In genomic region chr16:22355487-22355908, GRCh38 we compare ENCODE assay signal across 1 cellular context.
TF ChIP-seq lines count a peak whose summit lies in the region.

No MANE protein-coding gene starts in this region.

TF ChIP-seq in GM12878, 131 proteins besides CTCF, POLR2A, EP300 and RAD21 (continued from another document and continues in another):
- TF ChIP-seq WRNIP1 (IDR thresholded peaks at IDR 0.05; ENCODE audit: borderline replicate concordance, low read depth, low read length): no peak
- TF ChIP-seq MXI1 (IDR thresholded peaks at IDR 0.05; ENCODE audit: low read depth, low read length): no peak
- no peak for TF ChIP-seq SMARCA5 (IDR thresholded peaks at IDR 0.05)
- no peak for TF ChIP-seq HDAC2 (IDR thresholded peaks at IDR 0.05)
- TF ChIP-seq IRF4 (IDR thresholded peaks at IDR 0.05; ENCODE audit: low read depth, low read length): no peak
- TF ChIP-seq, protein P1, sequence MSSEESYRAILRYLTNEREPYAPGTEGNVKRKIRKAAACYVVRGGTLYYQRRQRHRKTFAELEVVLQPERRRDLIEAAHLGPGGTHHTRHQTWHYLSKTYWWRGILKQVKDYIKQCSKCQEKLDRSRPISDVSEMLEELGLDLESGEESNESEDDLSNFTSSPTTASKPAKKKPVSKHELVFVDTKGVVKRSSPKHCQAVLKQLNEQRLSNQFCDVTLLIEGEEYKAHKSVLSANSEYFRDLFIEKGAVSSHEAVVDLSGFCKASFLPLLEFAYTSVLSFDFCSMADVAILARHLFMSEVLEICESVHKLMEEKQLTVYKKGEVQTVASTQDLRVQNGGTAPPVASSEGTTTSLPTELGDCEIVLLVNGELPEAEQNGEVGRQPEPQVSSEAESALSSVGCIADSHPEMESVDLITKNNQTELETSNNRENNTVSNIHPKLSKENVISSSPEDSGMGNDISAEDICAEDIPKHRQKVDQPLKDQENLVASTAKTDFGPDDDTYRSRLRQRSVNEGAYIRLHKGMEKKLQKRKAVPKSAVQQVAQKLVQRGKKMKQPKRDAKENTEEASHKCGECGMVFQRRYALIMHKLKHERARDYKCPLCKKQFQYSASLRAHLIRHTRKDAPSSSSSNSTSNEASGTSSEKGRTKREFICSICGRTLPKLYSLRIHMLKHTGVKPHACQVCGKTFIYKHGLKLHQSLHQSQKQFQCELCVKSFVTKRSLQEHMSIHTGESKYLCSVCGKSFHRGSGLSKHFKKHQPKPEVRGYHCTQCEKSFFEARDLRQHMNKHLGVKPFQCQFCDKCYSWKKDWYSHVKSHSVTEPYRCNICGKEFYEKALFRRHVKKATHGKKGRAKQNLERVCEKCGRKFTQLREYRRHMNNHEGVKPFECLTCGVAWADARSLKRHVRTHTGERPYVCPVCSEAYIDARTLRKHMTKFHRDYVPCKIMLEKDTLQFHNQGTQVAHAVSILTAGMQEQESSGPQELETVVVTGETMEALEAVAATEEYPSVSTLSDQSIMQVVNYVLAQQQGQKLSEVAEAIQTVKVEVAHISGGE (CRISPR knock-in tag; IDR thresholded peaks at IDR 0.05): peak; percentile 60
- no peak; the same call in 1 of the 2 replicates for TF ChIP-seq ESRRA (IDR thresholded peaks at IDR 0.05; ENCODE audit: low read length)
- TF ChIP-seq ZZZ3 (IDR thresholded peaks at IDR 0.05; ENCODE audit: control insufficient read depth, insufficient read length, low read depth): no peak
- no peak for TF ChIP-seq SUZ12 (IDR thresholded peaks at IDR 0.05; ENCODE audit: unreplicated experiment)
- TF ChIP-seq ZNF592 (IDR thresholded peaks at IDR 0.05): peak; percentile 100
- TF ChIP-seq, protein P2, sequence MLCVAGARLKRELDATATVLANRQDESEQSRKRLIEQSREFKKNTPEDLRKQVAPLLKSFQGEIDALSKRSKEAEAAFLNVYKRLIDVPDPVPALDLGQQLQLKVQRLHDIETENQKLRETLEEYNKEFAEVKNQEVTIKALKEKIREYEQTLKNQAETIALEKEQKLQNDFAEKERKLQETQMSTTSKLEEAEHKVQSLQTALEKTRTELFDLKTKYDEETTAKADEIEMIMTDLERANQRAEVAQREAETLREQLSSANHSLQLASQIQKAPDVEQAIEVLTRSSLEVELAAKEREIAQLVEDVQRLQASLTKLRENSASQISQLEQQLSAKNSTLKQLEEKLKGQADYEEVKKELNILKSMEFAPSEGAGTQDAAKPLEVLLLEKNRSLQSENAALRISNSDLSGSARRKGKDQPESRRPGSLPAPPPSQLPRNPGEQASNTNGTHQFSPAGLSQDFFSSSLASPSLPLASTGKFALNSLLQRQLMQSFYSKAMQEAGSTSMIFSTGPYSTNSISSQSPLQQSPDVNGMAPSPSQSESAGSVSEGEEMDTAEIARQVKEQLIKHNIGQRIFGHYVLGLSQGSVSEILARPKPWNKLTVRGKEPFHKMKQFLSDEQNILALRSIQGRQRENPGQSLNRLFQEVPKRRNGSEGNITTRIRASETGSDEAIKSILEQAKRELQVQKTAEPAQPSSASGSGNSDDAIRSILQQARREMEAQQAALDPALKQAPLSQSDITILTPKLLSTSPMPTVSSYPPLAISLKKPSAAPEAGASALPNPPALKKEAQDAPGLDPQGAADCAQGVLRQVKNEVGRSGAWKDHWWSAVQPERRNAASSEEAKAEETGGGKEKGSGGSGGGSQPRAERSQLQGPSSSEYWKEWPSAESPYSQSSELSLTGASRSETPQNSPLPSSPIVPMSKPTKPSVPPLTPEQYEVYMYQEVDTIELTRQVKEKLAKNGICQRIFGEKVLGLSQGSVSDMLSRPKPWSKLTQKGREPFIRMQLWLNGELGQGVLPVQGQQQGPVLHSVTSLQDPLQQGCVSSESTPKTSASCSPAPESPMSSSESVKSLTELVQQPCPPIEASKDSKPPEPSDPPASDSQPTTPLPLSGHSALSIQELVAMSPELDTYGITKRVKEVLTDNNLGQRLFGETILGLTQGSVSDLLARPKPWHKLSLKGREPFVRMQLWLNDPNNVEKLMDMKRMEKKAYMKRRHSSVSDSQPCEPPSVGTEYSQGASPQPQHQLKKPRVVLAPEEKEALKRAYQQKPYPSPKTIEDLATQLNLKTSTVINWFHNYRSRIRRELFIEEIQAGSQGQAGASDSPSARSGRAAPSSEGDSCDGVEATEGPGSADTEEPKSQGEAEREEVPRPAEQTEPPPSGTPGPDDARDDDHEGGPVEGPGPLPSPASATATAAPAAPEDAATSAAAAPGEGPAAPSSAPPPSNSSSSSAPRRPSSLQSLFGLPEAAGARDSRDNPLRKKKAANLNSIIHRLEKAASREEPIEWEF (IDR thresholded peaks at IDR 0.05; ENCODE audit: insufficient replicate concordance, low read depth, low read length): no peak
- no peak for TF ChIP-seq BRCA1 (IDR thresholded peaks at IDR 0.05; ENCODE audit: low read depth, low read length)
- TF ChIP-seq, protein P3, sequence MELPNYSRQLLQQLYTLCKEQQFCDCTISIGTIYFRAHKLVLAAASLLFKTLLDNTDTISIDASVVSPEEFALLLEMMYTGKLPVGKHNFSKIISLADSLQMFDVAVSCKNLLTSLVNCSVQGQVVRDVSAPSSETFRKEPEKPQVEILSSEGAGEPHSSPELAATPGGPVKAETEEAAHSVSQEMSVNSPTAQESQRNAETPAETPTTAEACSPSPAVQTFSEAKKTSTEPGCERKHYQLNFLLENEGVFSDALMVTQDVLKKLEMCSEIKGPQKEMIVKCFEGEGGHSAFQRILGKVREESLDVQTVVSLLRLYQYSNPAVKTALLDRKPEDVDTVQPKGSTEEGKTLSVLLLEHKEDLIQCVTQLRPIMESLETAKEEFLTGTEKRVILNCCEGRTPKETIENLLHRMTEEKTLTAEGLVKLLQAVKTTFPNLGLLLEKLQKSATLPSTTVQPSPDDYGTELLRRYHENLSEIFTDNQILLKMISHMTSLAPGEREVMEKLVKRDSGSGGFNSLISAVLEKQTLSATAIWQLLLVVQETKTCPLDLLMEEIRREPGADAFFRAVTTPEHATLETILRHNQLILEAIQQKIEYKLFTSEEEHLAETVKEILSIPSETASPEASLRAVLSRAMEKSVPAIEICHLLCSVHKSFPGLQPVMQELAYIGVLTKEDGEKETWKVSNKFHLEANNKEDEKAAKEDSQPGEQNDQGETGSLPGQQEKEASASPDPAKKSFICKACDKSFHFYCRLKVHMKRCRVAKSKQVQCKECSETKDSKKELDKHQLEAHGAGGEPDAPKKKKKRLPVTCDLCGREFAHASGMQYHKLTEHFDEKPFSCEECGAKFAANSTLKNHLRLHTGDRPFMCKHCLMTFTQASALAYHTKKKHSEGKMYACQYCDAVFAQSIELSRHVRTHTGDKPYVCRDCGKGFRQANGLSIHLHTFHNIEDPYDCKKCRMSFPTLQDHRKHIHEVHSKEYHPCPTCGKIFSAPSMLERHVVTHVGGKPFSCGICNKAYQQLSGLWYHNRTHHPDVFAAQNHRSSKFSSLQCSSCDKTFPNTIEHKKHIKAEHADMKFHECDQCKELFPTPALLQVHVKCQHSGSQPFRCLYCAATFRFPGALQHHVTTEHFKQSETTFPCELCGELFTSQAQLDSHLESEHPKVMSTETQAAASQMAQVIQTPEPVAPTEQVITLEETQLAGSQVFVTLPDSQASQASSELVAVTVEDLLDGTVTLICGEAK (IDR thresholded peaks at IDR 0.05; ENCODE audit: borderline replicate concordance): no peak
- TF ChIP-seq, protein P4, sequence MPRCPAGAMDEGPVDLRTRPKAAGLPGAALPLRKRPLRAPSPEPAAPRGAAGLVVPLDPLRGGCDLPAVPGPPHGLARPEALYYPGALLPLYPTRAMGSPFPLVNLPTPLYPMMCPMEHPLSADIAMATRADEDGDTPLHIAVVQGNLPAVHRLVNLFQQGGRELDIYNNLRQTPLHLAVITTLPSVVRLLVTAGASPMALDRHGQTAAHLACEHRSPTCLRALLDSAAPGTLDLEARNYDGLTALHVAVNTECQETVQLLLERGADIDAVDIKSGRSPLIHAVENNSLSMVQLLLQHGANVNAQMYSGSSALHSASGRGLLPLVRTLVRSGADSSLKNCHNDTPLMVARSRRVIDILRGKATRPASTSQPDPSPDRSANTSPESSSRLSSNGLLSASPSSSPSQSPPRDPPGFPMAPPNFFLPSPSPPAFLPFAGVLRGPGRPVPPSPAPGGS (IDR thresholded peaks at IDR 0.05; ENCODE audit: borderline replicate concordance, insufficient read depth, low read depth, low read length, poor library complexity, severe bottlenecking): no peak
- TF ChIP-seq PBX3 (IDR thresholded peaks at IDR 0.05; ENCODE audit: insufficient replicate concordance, low read depth, low read length): no peak
- TF ChIP-seq NBN (IDR thresholded peaks at IDR 0.05): 0 out of 2 replicates have a peak, but pooled peaks have one; percentile 53
- TF ChIP-seq, protein P5, sequence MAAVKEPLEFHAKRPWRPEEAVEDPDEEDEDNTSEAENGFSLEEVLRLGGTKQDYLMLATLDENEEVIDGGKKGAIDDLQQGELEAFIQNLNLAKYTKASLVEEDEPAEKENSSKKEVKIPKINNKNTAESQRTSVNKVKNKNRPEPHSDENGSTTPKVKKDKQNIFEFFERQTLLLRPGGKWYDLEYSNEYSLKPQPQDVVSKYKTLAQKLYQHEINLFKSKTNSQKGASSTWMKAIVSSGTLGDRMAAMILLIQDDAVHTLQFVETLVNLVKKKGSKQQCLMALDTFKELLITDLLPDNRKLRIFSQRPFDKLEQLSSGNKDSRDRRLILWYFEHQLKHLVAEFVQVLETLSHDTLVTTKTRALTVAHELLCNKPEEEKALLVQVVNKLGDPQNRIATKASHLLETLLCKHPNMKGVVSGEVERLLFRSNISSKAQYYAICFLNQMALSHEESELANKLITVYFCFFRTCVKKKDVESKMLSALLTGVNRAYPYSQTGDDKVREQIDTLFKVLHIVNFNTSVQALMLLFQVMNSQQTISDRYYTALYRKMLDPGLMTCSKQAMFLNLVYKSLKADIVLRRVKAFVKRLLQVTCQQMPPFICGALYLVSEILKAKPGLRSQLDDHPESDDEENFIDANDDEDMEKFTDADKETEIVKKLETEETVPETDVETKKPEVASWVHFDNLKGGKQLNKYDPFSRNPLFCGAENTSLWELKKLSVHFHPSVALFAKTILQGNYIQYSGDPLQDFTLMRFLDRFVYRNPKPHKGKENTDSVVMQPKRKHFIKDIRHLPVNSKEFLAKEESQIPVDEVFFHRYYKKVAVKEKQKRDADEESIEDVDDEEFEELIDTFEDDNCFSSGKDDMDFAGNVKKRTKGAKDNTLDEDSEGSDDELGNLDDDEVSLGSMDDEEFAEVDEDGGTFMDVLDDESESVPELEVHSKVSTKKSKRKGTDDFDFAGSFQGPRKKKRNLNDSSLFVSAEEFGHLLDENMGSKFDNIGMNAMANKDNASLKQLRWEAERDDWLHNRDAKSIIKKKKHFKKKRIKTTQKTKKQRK (IDR thresholded peaks at IDR 0.05; ENCODE audit: low read depth, low read length): no peak
- TF ChIP-seq, protein P6, sequence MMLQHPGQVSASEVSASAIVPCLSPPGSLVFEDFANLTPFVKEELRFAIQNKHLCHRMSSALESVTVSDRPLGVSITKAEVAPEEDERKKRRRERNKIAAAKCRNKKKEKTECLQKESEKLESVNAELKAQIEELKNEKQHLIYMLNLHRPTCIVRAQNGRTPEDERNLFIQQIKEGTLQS (IDR thresholded peaks at IDR 0.05; ENCODE audit: borderline replicate concordance, extremely low read depth, low read depth, low read length): no peak
- TF ChIP-seq E2F8 (IDR thresholded peaks at IDR 0.05; ENCODE audit: low read depth, partially characterized antibody): no peak
- TF ChIP-seq PAX5 (IDR thresholded peaks at IDR 0.05; ENCODE audit: borderline replicate concordance, low read depth, low read length): no peak
- TF ChIP-seq ZNF384 (IDR thresholded peaks at IDR 0.05; ENCODE audit: borderline replicate concordance, low read depth, low read length): no peak
- peak; percentile 84 for TF ChIP-seq MEF2B (IDR thresholded peaks at IDR 0.05; ENCODE audit: partially characterized antibody, poor library complexity, severe bottlenecking)
